In genomic region chr11:64870176-64870892, GRCh38 we compare ENCODE assay signal across 8 cellular contexts. TPM values are rescaled to one million over a fixed set of nuclear protein-coding genes. Genes with fewer than 3 reads are reported as not detected.
DNase-seq lines count a peak whose midpoint lies in the region; ATAC-seq, FAIRE-seq and TF ChIP-seq lines count a peak whose summit lies in the region.

No MANE protein-coding gene starts in this region.

- H3K27me3 Mint-ChIP-seq in T-helper 2 cell treated with Interferon-gamma antibody and Interleukin-4, amounts not matched to agents 5 μg/mL and 100 μg/mL, for 36 hours (ENCODE audit: low read depth) = no peaks in the 10 kb centered on the region
- no peaks in the 10 kb centered on the region for H3K27me3 Mint-ChIP-seq in activated CD8-positive, alpha-beta T cell treated with anti-CD3 and anti-CD28 coated beads, Interleukin-2, amount 10 ng/mL, durations not matched to agents 7 days and 5 days (ENCODE audit: low read depth)

- H3K27me3 ChIP-seq in left ventricle myocardium inferior (ENCODE audit: low read depth) (no peaks in the 10 kb centered on the region), small intestine (ENCODE audit: control insufficient read depth in 2 of 2, insufficient read depth in 2 of 2, low read length in 2 of 2) (no peaks in the 10 kb centered on the region)

- no peak for DNase-seq in T-helper 2 cell treated with Interferon-gamma antibody and Interleukin-4, amounts not matched to agents 5 μg/mL and 100 μg/mL, for 36 hours (ENCODE audit: low spot score)
- no peak for DNase-seq in T-helper 2 cell
- no peak for DNase-seq in activated CD8-positive, alpha-beta T cell treated with anti-CD3 and anti-CD28 coated beads, Interleukin-2, amount 10 ng/mL, durations not matched to agents 7 days and 5 days
- DNase-seq in left ventricle myocardium inferior = no peak
- DNase-seq in small intestine = no peak
- no peak for DNase-seq in head of caudate nucleus

- H3K4me3 ChIP-seq in left ventricle myocardium inferior (peak overlapping the region; percentile 54), small intestine (ENCODE audit: low read depth in 1 of 2, low read length in 2 of 2) (peak overlapping the region in 1 of 2 donors; percentile 38)

- H3K27ac ChIP-seq in left ventricle myocardium inferior (replicated peaks) (peak overlapping the region; percentile 93), small intestine (ENCODE audit: low read depth in 1 of 2, low read length in 1 of 2) (peak overlapping the region; percentile 64 to 79)

- H3K9me3 Mint-ChIP-seq in T-helper 2 cell treated with Interferon-gamma antibody and Interleukin-4, amounts not matched to agents 5 μg/mL and 100 μg/mL, for 36 hours = peaks cover 8% of the 10 kb centered on the region
- no peaks in the 10 kb centered on the region for H3K9me3 Mint-ChIP-seq in activated CD8-positive, alpha-beta T cell treated with anti-CD3 and anti-CD28 coated beads, Interleukin-2, amount 10 ng/mL, durations not matched to agents 7 days and 5 days (ENCODE audit: insufficient read depth)

- H3K36me3 Mint-ChIP-seq in T-helper 2 cell treated with Interferon-gamma antibody and Interleukin-4, amounts not matched to agents 5 μg/mL and 100 μg/mL, for 36 hours (ENCODE audit: low read depth) = peaks cover 63% of the 10 kb centered on the region
- H3K36me3 Mint-ChIP-seq in activated CD8-positive, alpha-beta T cell treated with anti-CD3 and anti-CD28 coated beads, Interleukin-2, amount 10 ng/mL, durations not matched to agents 7 days and 5 days (ENCODE audit: low read depth) = peaks cover 71% of the 10 kb centered on the region

- POLR2A ChIA-PET in activated CD8-positive, alpha-beta T cell treated with anti-CD3 and anti-CD28 coated beads, Interleukin-2, amount 10 ng/mL, durations not matched to agents 7 days and 5 days (lab: Charles Lee) = interaction anchor here (0.9 to 27.1 kb wide), 4 partner anchors 9 to 92 kb away, joined by 3 to 469 read pairs (median 22); partner anchors contain the start of gene EHD1

- H3K36me3 ChIP-seq in left ventricle myocardium inferior (peaks cover 49% of the 10 kb centered on the region), small intestine (ENCODE audit: control insufficient read depth in 2 of 2, insufficient read depth in 2 of 2, low read length in 2 of 2) (peaks cover 0 to 2% of the 10 kb centered on the region in 2 donors)

- no peaks in the 10 kb centered on the region for H3K9me3 ChIP-seq in left ventricle myocardium inferior (replicated peaks)
- H3K9me3 ChIP-seq in small intestine (ENCODE audit: control insufficient read depth, low read depth) = no peaks in the 10 kb centered on the region

- intact Hi-C loops in left ventricle myocardium inferior (cut with micrococcal nuclease) = no loop called here
- intact Hi-C loops in head of caudate nucleus (cut with DNase I) = no loop called here

- 39 to 45% (median 39%) methylated on average over 18 to 19 of the region's 19 CpGs for WGBS in small intestine, 3 donors

- no peak for ATAC-seq in activated CD8-positive, alpha-beta T cell treated with anti-CD3 and anti-CD28 coated beads, Interleukin-2, amount 10 ng/mL, durations not matched to agents 7 days and 5 days
- ATAC-seq in HG03521 (IDR thresholded peaks at IDR 0.05; ENCODE audit: unreplicated experiment) = no peak
- ATAC-seq in GM19397 (IDR thresholded peaks at IDR 0.05; ENCODE audit: unreplicated experiment) = no peak

- H3K4me1 ChIP-seq in left ventricle myocardium inferior (peaks cover 100% of the 10 kb centered on the region), small intestine (ENCODE audit: control insufficient read depth in 2 of 2, insufficient read depth in 1 of 2, low read depth in 1 of 2, low read length in 1 of 2) (peaks cover 19 to 35% of the 10 kb centered on the region in 2 donors)

- CTCF ChIA-PET in activated CD8-positive, alpha-beta T cell treated with anti-CD3 and anti-CD28 coated beads, Interleukin-2, amount 10 ng/mL, durations not matched to agents 7 days and 5 days (lab: Charles Lee) = interaction anchor here (2.1 to 16.5 kb wide), 4 partner anchors 9 to 20 kb away, joined by 10 to 323 read pairs (median 54); partner anchors contain the start of gene CDC42BPG

- peaks cover 60% of the 10 kb centered on the region for H3K4me1 Mint-ChIP-seq in T-helper 2 cell treated with Interferon-gamma antibody and Interleukin-4, amounts not matched to agents 5 μg/mL and 100 μg/mL, for 36 hours (ENCODE audit: low read depth)
- peaks cover 89% of the 10 kb centered on the region for H3K4me1 Mint-ChIP-seq in activated CD8-positive, alpha-beta T cell treated with anti-CD3 and anti-CD28 coated beads, Interleukin-2, amount 10 ng/mL, durations not matched to agents 7 days and 5 days (ENCODE audit: low read depth)

- peak overlapping the region; percentile 23 for H3K27ac Mint-ChIP-seq in T-helper 2 cell treated with Interferon-gamma antibody and Interleukin-4, amounts not matched to agents 5 μg/mL and 100 μg/mL, for 36 hours
- peak overlapping the region; percentile 86 for H3K27ac Mint-ChIP-seq in activated CD8-positive, alpha-beta T cell treated with anti-CD3 and anti-CD28 coated beads, Interleukin-2, amount 10 ng/mL, durations not matched to agents 7 days and 5 days

- peak overlapping the region; percentile 68 for H3K4me3 Mint-ChIP-seq in T-helper 2 cell treated with Interferon-gamma antibody and Interleukin-4, amounts not matched to agents 5 μg/mL and 100 μg/mL, for 36 hours
- H3K4me3 Mint-ChIP-seq in activated CD8-positive, alpha-beta T cell treated with anti-CD3 and anti-CD28 coated beads, Interleukin-2, amount 10 ng/mL, durations not matched to agents 7 days and 5 days = peak overlapping the region; percentile 48

- TF ChIP-seq CTCF in left ventricle myocardium inferior (IDR thresholded peaks at IDR 0.05; ENCODE audit: borderline replicate concordance) = no peak

- no peak for FAIRE-seq in small intestine (lab: Jason Lieb, UNC)

RNA-seq across cellular contexts. Expression of gene EHD1, which starts 8.1 kb away (rescaled TPM):
- total RNA-seq in activated CD8-positive, alpha-beta T cell treated with anti-CD3 and anti-CD28 coated beads, Interleukin-2, amount 10 ng/mL, durations not matched to agents 7 days and 5 days = 100 to 1,000 TPM; 145 to 150 TPM
- 40.3 TPM for total RNA-seq in left ventricle myocardium inferior
- polyA plus RNA-seq in small intestine = 10 to 100 TPM; 31.3 to 35.9 (median 33.1) TPM

RNA-seq across cellular contexts. Expression of gene CDC42BPG, which starts 25.9 kb away (rescaled TPM):
- total RNA-seq in activated CD8-positive, alpha-beta T cell treated with anti-CD3 and anti-CD28 coated beads, Interleukin-2, amount 10 ng/mL, durations not matched to agents 7 days and 5 days = 1 to 10 TPM in 1 of 2 experiments, under 1 TPM in 1; 0.61 to 1.2 TPM
- total RNA-seq in left ventricle myocardium inferior = 1.1 TPM
- polyA plus RNA-seq in small intestine = 10 to 100 TPM; 12.1 to 36.5 (median 27.0) TPM

RNA-seq across cellular contexts. Expression of gene ATG2A, which starts 46.7 kb away (rescaled TPM):
- 10 to 100 TPM; 20.6 to 23.1 TPM for total RNA-seq in activated CD8-positive, alpha-beta T cell treated with anti-CD3 and anti-CD28 coated beads, Interleukin-2, amount 10 ng/mL, durations not matched to agents 7 days and 5 days
- 13.1 TPM for total RNA-seq in left ventricle myocardium inferior
- 10 to 100 TPM; 18.0 to 35.7 (median 28.2) TPM for polyA plus RNA-seq in small intestine

RNA-seq across cellular contexts. Expression of gene PPP2R5B, which starts 54.2 kb away (rescaled TPM):
- total RNA-seq in activated CD8-positive, alpha-beta T cell treated with anti-CD3 and anti-CD28 coated beads, Interleukin-2, amount 10 ng/mL, durations not matched to agents 7 days and 5 days = 10 to 100 TPM; 13.7 to 14.0 TPM
- total RNA-seq in left ventricle myocardium inferior = 22.5 TPM
- polyA plus RNA-seq in small intestine = 10 to 100 TPM; 13.2 to 15.9 (median 14.0) TPM

RNA-seq across cellular contexts. Expression of gene MEN1, which starts 60.0 kb away (rescaled TPM):
- total RNA-seq in activated CD8-positive, alpha-beta T cell treated with anti-CD3 and anti-CD28 coated beads, Interleukin-2, amount 10 ng/mL, durations not matched to agents 7 days and 5 days = 10 to 100 TPM; 32.9 to 34.0 TPM
- 8.7 TPM for total RNA-seq in left ventricle myocardium inferior
- 10 to 100 TPM; 17.6 to 27.1 (median 23.4) TPM for polyA plus RNA-seq in small intestine
